Comparison of ENCODE assay signal across 1 cellular context in the genomic region with DNA sequence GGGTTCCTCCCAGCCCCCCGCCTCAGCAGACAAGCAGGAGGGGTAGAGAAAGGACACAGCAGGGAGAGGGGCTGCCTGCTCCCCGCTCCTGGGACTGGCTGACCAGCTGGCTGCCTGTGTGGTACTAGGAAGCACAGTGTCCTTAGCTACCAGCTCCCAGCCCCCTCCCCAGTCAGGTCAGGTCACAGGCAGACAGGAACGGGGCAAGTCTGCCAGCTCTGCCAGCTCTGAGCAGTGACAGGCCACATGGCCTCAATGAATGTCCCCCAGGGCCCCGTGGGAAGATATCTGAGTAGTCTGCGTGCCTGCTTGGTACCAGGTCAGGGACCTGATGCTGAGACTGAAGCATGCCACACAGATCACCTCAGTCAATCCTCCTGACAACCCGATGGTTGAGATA.
TF ChIP-seq lines count a peak whose summit lies in the region.

No MANE protein-coding gene starts in this region.

TF ChIP-seq in H1, 55 proteins besides CTCF, POLR2A, EP300 and RAD21:
- TF ChIP-seq, protein P1, sequence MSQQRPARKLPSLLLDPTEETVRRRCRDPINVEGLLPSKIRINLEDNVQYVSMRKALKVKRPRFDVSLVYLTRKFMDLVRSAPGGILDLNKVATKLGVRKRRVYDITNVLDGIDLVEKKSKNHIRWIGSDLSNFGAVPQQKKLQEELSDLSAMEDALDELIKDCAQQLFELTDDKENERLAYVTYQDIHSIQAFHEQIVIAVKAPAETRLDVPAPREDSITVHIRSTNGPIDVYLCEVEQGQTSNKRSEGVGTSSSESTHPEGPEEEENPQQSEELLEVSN (IDR thresholded peaks at IDR 0.05) = no peak
- TF ChIP-seq SRF (IDR thresholded peaks at IDR 0.05; ENCODE audit: low read depth, low read length) (no peak), KDM4A (IDR thresholded peaks at IDR 0.05; ENCODE audit: low read depth, low read length, severe bottlenecking) (no peak), HDAC6 (IDR thresholded peaks at IDR 0.05; ENCODE audit: low read depth, low read length) (no peak), HDAC2 (IDR thresholded peaks at IDR 0.05; ENCODE audit: borderline replicate concordance in 1 of 2, low read depth in 2 of 2, low read length in 2 of 2) (no peak), TCF12 (IDR thresholded peaks at IDR 0.05; ENCODE audit: low read depth, low read length) (no peak)
TF ChIP-seq in H1: peak in this region for 0.
